In the genomic region with DNA sequence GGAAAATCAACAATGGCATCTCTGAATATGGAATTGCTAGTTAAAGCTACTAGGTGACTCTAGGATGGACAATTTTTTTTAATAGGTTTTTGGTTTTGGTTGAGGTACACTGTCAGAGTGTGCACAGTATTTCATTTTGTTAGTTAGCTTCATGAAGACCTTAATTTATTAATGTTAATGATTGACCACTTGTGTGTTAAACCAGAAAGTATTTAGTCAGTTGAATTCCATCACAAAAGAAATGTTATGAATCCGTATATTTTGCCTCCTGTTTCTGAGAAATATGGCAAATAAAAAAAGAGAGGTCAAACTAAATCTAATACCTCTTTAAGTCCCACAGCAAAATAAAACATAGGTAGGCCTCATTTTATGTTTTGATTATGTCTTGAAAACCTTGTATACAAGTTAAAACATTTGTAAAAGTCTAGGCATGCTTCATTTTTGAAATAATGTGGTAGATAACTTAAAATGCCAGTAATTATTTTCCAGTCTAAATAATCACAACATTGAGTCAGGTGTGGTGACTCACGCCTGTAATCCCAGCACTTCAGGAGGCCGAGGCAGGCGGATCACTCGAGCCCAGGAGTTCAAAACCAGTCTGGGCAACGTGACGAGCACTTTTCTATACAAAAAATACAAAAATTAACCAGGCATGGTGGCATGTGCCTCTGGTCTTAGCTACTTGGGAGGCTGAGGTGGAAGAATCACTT, we compare ENCODE assay signal across 13 cellular contexts. TPM values are rescaled to one million over a fixed set of nuclear protein-coding genes. Genes with fewer than 3 reads are reported as not detected.
DNase-seq lines count a peak whose midpoint lies in the region; ATAC-seq, FAIRE-seq and TF ChIP-seq lines count a peak whose summit lies in the region.
"Had no signal": no experiment of that assay in that cellular context is flagged by ENCODE, and none has a peak within 500 bp of the region (broad histone marks: within the 10 kb centered on the region; RNA-seq: fewer than 3 reads in every experiment).

No MANE protein-coding gene starts in this region.

- TF ChIP-seq RAD21 in liver (IDR thresholded peaks at IDR 0.05) (no peak), HepG2 (CRISPR knock-in tag; IDR thresholded peaks at IDR 0.05) (no peak)

- POLR2A ChIA-PET in HepG2 (lab: Yijun Ruan, JAX) = no interaction called here

- H3K9me3 ChIP-seq in liver (ENCODE audit: control insufficient read depth in 4 of 4, low read length in 3 of 4) (no peaks in the 10 kb centered on the region), HepG2 (ENCODE audit: low read length) (no peaks in the 10 kb centered on the region), colonic mucosa (no peaks in the 10 kb centered on the region), osteoblast (ENCODE audit: low read depth, low read length) (no peaks in the 10 kb centered on the region), aorta (ENCODE audit: control insufficient read depth, low read length) (no peaks in the 10 kb centered on the region)

- TF ChIP-seq EP300 in HepG2 (IDR thresholded peaks at IDR 0.05; ENCODE audit: low read depth in 2 of 2, low read length in 2 of 2) = no peak
- no peak for TF ChIP-seq EP300 in HepG2 (CRISPR knock-in tag; IDR thresholded peaks at IDR 0.05; ENCODE audit: borderline replicate concordance)

- DNase-seq in HepG2 (ENCODE audit: low spot score) = no peak
- DNase-seq in colonic mucosa = no peak
- no peak for DNase-seq in osteoblast (ENCODE audit: insufficient read length, low spot score, missing footprints)
- DNase-seq in aorta = peak in 1 of 2 donors; percentile 76
- DNase-seq in mesothelial cell of epicardium (ENCODE audit: low spot score in 2 of 2, unreplicated experiment in 2 of 2) = no peak
- DNase-seq in GOT3 (lab: John Stamatoyannopoulos, UW) = no peak
- DNase-seq: activated effector memory CD4-positive, alpha-beta T cell treated with anti-CD3 and anti-CD28 coated beads, Interleukin-2, amount 50 U/mL, for 16 hours; glutamatergic neuron; MV-4-11; NCI-H2171 treated with DMSO at 0.1 percent for 48 hours had no signal

- H3K36me3 Mint-ChIP-seq in mesothelial cell of epicardium = no peaks in the 10 kb centered on the region
- H3K36me3 Mint-ChIP-seq: natural killer cell treated with Interleukin-12 subunit alpha and Interleukin-12 subunit beta and Interleukin-15 and Interleukin-18, amount 100 ng/mL, for 72 hours had no signal

- no peak for FAIRE-seq in HepG2 (lab: Jason Lieb, UNC)

- WGBS in liver = 87% methylated on average over 7 of the region's 7 CpGs
- 94% methylated on average over 7 of the region's 7 CpGs for WGBS in HepG2 (ENCODE audit: low lambda C conversion rate)
- 53 to 68% methylated on average over 7 of the region's 7 CpGs for WGBS in aorta, 2 donors

- no peaks in the 10 kb centered on the region for H3K36me3 ChIP-seq in liver (ENCODE audit: control insufficient read depth in 4 of 4, insufficient read depth in 3 of 4, low read depth in 1 of 4, low read length in 3 of 4)
- H3K36me3 ChIP-seq in HepG2 (replicated peaks in 1 of 2; ENCODE audit: control insufficient read depth in 1 of 2, insufficient read depth in 2 of 2, low read length in 2 of 2) = no peaks in the 10 kb centered on the region
- H3K36me3 ChIP-seq in colonic mucosa = no peaks in the 10 kb centered on the region
- H3K36me3 ChIP-seq in osteoblast (ENCODE audit: insufficient read depth, low read length) = no peaks in the 10 kb centered on the region
- no peaks in the 10 kb centered on the region for H3K36me3 ChIP-seq in aorta (ENCODE audit: control insufficient read depth in 1 of 2, insufficient read depth in 2 of 2, low read length in 1 of 2)

- TF ChIP-seq CTCF in liver (IDR thresholded peaks at IDR 0.05; ENCODE audit: low read depth, low read length, missing input control) (no peak), HepG2 (CRISPR knock-in tag; IDR thresholded peaks at IDR 0.05) (no peak), colonic mucosa (IDR thresholded peaks at IDR 0.05) (no peak), osteoblast (IDR thresholded peaks at IDR 0.05; ENCODE audit: extremely low read depth, low read depth, low read length) (no peak), mesothelial cell of epicardium (IDR thresholded peaks at IDR 0.05; ENCODE audit: unreplicated experiment) (no peak)

- H3K79me2 ChIP-seq in HepG2 (ENCODE audit: insufficient read depth, low read length) (no peaks in the 10 kb centered on the region), osteoblast (ENCODE audit: insufficient read depth, low read length) (no peaks in the 10 kb centered on the region)

- H2AFZ ChIP-seq in HepG2 (ENCODE audit: low read length) = no peak overlapping the region
- no peak overlapping the region for H2AFZ ChIP-seq in osteoblast (ENCODE audit: low read length)

- H3K4me1 ChIP-seq in liver (ENCODE audit: control insufficient read depth in 4 of 4, insufficient read depth in 4 of 4, low read length in 3 of 4) (peaks cover 6 to 22% (median 14%) of the 10 kb centered on the region in 4 donors), HepG2 (ENCODE audit: insufficient read depth, low read length) (no peaks in the 10 kb centered on the region), colonic mucosa (no peaks in the 10 kb centered on the region), osteoblast (ENCODE audit: insufficient read depth, low read length) (peaks cover 12% of the 10 kb centered on the region), aorta (ENCODE audit: control insufficient read depth in 1 of 2, insufficient read depth in 2 of 2, low read length in 2 of 2) (peaks cover 1 to 3% of the 10 kb centered on the region in 2 donors)

- H3K9ac ChIP-seq in liver (ENCODE audit: low read depth in 1 of 2, low read length in 2 of 2) (no peak overlapping the region), HepG2 (ENCODE audit: insufficient read depth, low read depth, low read length) (no peak overlapping the region), colonic mucosa (ENCODE audit: low read depth in 2 of 2, low read length in 2 of 2) (no peak overlapping the region)

- intact Hi-C loops in HepG2 (cut with micrococcal nuclease; ENCODE audit: unreplicated experiment) = no loop called here
- intact Hi-C loops in colonic mucosa (cut with DNase I) = no loop called here
- intact Hi-C loops in aorta (cut with DNase I) = loop anchor here in 1 of 2 donors (5.0 kb wide), 1 partner anchor 36 kb away; no protein-coding TSS in a partner anchor

- H3K27me3 ChIP-seq in liver (ENCODE audit: control insufficient read depth in 4 of 4, insufficient read depth in 4 of 4, low read length in 3 of 4) (no peaks in the 10 kb centered on the region), HepG2 (ENCODE audit: control insufficient read depth in 1 of 2, insufficient read depth in 2 of 2, low read length in 2 of 2) (no peaks in the 10 kb centered on the region), colonic mucosa (no peaks in the 10 kb centered on the region), osteoblast (ENCODE audit: insufficient read depth, low read length) (no peaks in the 10 kb centered on the region), aorta (ENCODE audit: control insufficient read depth in 1 of 2, insufficient read depth in 2 of 2, low read length in 1 of 2) (no peaks in the 10 kb centered on the region)

- H3K4me1 Mint-ChIP-seq in mesothelial cell of epicardium = peaks cover 4% of the 10 kb centered on the region

- no peaks in the 10 kb centered on the region for H3K9me3 Mint-ChIP-seq in mesothelial cell of epicardium
- H3K9me3 Mint-ChIP-seq: natural killer cell treated with Interleukin-12 subunit alpha and Interleukin-12 subunit beta and Interleukin-15 and Interleukin-18, amount 100 ng/mL, for 72 hours had no signal

- no peak overlapping the region for H3K27ac Mint-ChIP-seq in mesothelial cell of epicardium
- H3K27ac Mint-ChIP-seq: natural killer cell treated with Interleukin-12 subunit alpha and Interleukin-12 subunit beta and Interleukin-15 and Interleukin-18, amount 100 ng/mL, for 72 hours had no signal

- BruUV-seq in HepG2 (replicated peaks; lab: Mats Ljungman, UMichigan) = no TSS peak

- H3K4me3 Mint-ChIP-seq in mesothelial cell of epicardium = no peak overlapping the region
- H3K4me3 Mint-ChIP-seq: natural killer cell treated with Interleukin-12 subunit alpha and Interleukin-12 subunit beta and Interleukin-15 and Interleukin-18, amount 100 ng/mL, for 72 hours had no signal

- CTCF ChIA-PET in HepG2 (lab: Yijun Ruan, JAX; ENCODE audit: low intra/inter-chr PET ratio, low total read pairs) = no interaction called here

- H3K27ac ChIP-seq in liver (ENCODE audit: low read depth in 1 of 2, low read length in 2 of 2) = peak overlapping the region; percentile 8 to 12
- H3K27ac ChIP-seq in HepG2 (ENCODE audit: extremely low read length, insufficient read depth, low read length) = no peak overlapping the region
- peak overlapping the region; percentile 25 for H3K27ac ChIP-seq in colonic mucosa
- H3K27ac ChIP-seq in osteoblast (ENCODE audit: low read depth, low read length) = peak overlapping the region; percentile 23
- H3K27ac ChIP-seq in aorta (ENCODE audit: low read depth in 1 of 2, low read length in 2 of 2) = peak overlapping the region; percentile 82 to 95

- no peak for TF ChIP-seq POLR2A in HepG2 (IDR thresholded peaks at IDR 0.05; ENCODE audit: insufficient read depth in 1 of 2, low read depth in 2 of 2, low read length in 2 of 2)

- no peaks in the 10 kb centered on the region for H3K27me3 Mint-ChIP-seq in mesothelial cell of epicardium (ENCODE audit: low read depth)

- H3K4me2 ChIP-seq in HepG2 (ENCODE audit: low read depth, low read length) (no peak overlapping the region), osteoblast (ENCODE audit: insufficient read depth, low read length) (no peak overlapping the region)

- H3K4me3 ChIP-seq in liver (ENCODE audit: low read depth in 1 of 3, low read length in 3 of 3) (no peak overlapping the region), HepG2 (replicated peaks in 1 of 3; ENCODE audit: insufficient read depth in 1 of 3, low read depth in 2 of 3, low read length in 3 of 3) (no peak overlapping the region), colonic mucosa (no peak overlapping the region), osteoblast (ENCODE audit: insufficient read depth, low read length) (no peak overlapping the region), aorta (ENCODE audit: low read length in 2 of 2) (no peak overlapping the region)

- H4K20me1 ChIP-seq in HepG2 (ENCODE audit: insufficient read depth, low read length) (no peaks in the 10 kb centered on the region), osteoblast (ENCODE audit: insufficient read depth, low read length) (no peaks in the 10 kb centered on the region)

- in situ Hi-C loops in HepG2 (cut with HindIII; ENCODE audit: extremely low pct_ligation_motif_present, low pct_unique_long_range_greater_than_20kb) = no loop called here

- ATAC-seq in HepG2 (no peak), aorta (ENCODE audit: low FRiP score) (no peak), HG02852 (IDR thresholded peaks at IDR 0.05; ENCODE audit: unreplicated experiment) (no peak)
- ATAC-seq: natural killer cell treated with Interleukin-12 subunit alpha and Interleukin-12 subunit beta and Interleukin-15 and Interleukin-18, amount 100 ng/mL, for 72 hours had no signal

RNA-seq across cellular contexts. Expression of a gene that starts 50.7 kb away (rescaled TPM):
- total RNA-seq in liver (100 to 1,000 TPM in 1 of 2 donors, 10 to 100 TPM in 1; 47.0 to 187 TPM), HepG2 (2016; rRNA removed; fragmentation: Illumina TruSeq; extraction: Trizol) (11.6 and 23.1 TPM in 2 replicates), colonic mucosa (10 to 100 TPM; 19.2 to 52.5 TPM), osteoblast (28.6 and 31.8 TPM in 2 replicates), aorta (100 to 1,000 TPM; 132 to 152 TPM), mesothelial cell of epicardium (8.3 to 10.8 TPM (median 9.1 TPM) in 3 replicates)
- polyA plus RNA-seq in liver (10 to 100 TPM; 24.2 to 50.1 TPM), HepG2 (2011; rRNA removed) (28.6 and 35.6 TPM in 2 replicates), aorta (10 to 100 TPM; 17.8 to 65.0 TPM)
- total RNA-seq in HepG2 (2016; cell fraction: cytosol; rRNA removed; fragmentation: Illumina TruSeq; extraction: Trizol; ENCODE audit: low read depth) = 3.4 and 5.7 TPM in 2 replicates
- total RNA-seq in HepG2 (2016; cell fraction: insoluble cytoplasmic fraction; rRNA removed; fragmentation: Illumina TruSeq; extraction: Trizol) = 12.0 and 21.2 TPM in 2 replicates
- 3.1 and 3.8 TPM in 2 replicates for total RNA-seq in HepG2 (2016; cell fraction: membrane; rRNA removed; fragmentation: Illumina TruSeq; extraction: Trizol)
- 34.4 and 38.7 TPM in 2 replicates for total RNA-seq in HepG2 (2016; cell fraction: nucleus; rRNA removed; fragmentation: Illumina TruSeq; extraction: Trizol)
- polyA plus RNA-seq in HepG2 (2011; cell fraction: cytosol; rRNA removed) = 8.2 and 21.3 TPM in 2 replicates
- 37.8 and 49.4 TPM in 2 replicates for polyA plus RNA-seq in HepG2 (2011; cell fraction: nucleus; rRNA removed)
- 22.3 and 27.3 TPM in 2 replicates for polyA plus RNA-seq in HepG2 (2012)
- polyA plus RNA-seq in HepG2 (2016; cell fraction: cytosol; fragmentation: Illumina TruSeq; extraction: Trizol; ENCODE audit: low read depth) = 0.44 and 0.49 TPM in 2 replicates
- polyA plus RNA-seq in HepG2 (2016; cell fraction: insoluble cytoplasmic fraction; fragmentation: Illumina TruSeq; extraction: Trizol; ENCODE audit: low read depth) = 3.9 and 4.0 TPM in 2 replicates
- 0.74 and 0.87 TPM in 2 replicates for polyA plus RNA-seq in HepG2 (2016; cell fraction: membrane; fragmentation: Illumina TruSeq; extraction: Trizol; ENCODE audit: low read depth)
- 16.4 and 19.4 TPM in 2 replicates for polyA plus RNA-seq in HepG2 (2016; cell fraction: nucleus; fragmentation: Illumina TruSeq; extraction: Trizol; ENCODE audit: insufficient read depth, low read depth)
- polyA minus RNA-seq in HepG2 (2011; rRNA and poly(A)+ RNA removed; ENCODE audit: low replicate concordance) = 58.0 and 60.0 TPM in 2 replicates
- 32.8 and 74.9 TPM in 2 replicates for polyA minus RNA-seq in HepG2 (2011; cell fraction: cytosol; rRNA and poly(A)+ RNA removed)
- polyA minus RNA-seq in HepG2 (2011; cell fraction: nucleus; rRNA and poly(A)+ RNA removed) = 121 and 200 TPM in 2 replicates

RNA-seq across cellular contexts. Expression of a gene that starts 50.7 kb away (rescaled TPM):
- 10 to 100 TPM; 10.1 to 21.9 TPM for total RNA-seq in liver
- polyA plus RNA-seq in liver = 10 to 100 TPM; 11.0 to 24.6 TPM
- 19.0 and 19.5 TPM in 2 replicates for total RNA-seq in HepG2 (2016; rRNA removed; fragmentation: Illumina TruSeq; extraction: Trizol)
- 3.8 and 4.6 TPM in 2 replicates for total RNA-seq in HepG2 (2016; cell fraction: cytosol; rRNA removed; fragmentation: Illumina TruSeq; extraction: Trizol; ENCODE audit: low read depth)
- 18.5 and 21.4 TPM in 2 replicates for total RNA-seq in HepG2 (2016; cell fraction: insoluble cytoplasmic fraction; rRNA removed; fragmentation: Illumina TruSeq; extraction: Trizol)
- 8.8 and 9.7 TPM in 2 replicates for total RNA-seq in HepG2 (2016; cell fraction: membrane; rRNA removed; fragmentation: Illumina TruSeq; extraction: Trizol)
- total RNA-seq in HepG2 (2016; cell fraction: nucleus; rRNA removed; fragmentation: Illumina TruSeq; extraction: Trizol) = 14.0 and 15.7 TPM in 2 replicates
- polyA plus RNA-seq in HepG2 (2011; rRNA removed) = 22.7 and 23.9 TPM in 2 replicates
- 17.8 and 20.4 TPM in 2 replicates for polyA plus RNA-seq in HepG2 (2011; cell fraction: cytosol; rRNA removed)
- polyA plus RNA-seq in HepG2 (2011; cell fraction: nucleus; rRNA removed) = 15.6 and 17.4 TPM in 2 replicates
- polyA plus RNA-seq in HepG2 (2012) = 15.8 and 20.8 TPM in 2 replicates
- 3.3 TPM in 2 replicates for polyA plus RNA-seq in HepG2 (2016; cell fraction: cytosol; fragmentation: Illumina TruSeq; extraction: Trizol; ENCODE audit: low read depth)
- 19.1 and 19.8 TPM in 2 replicates for polyA plus RNA-seq in HepG2 (2016; cell fraction: insoluble cytoplasmic fraction; fragmentation: Illumina TruSeq; extraction: Trizol; ENCODE audit: low read depth)
- 3.8 and 5.3 TPM in 2 replicates for polyA plus RNA-seq in HepG2 (2016; cell fraction: membrane; fragmentation: Illumina TruSeq; extraction: Trizol; ENCODE audit: low read depth)
- 17.1 and 20.3 TPM in 2 replicates for polyA plus RNA-seq in HepG2 (2016; cell fraction: nucleus; fragmentation: Illumina TruSeq; extraction: Trizol; ENCODE audit: insufficient read depth, low read depth)
- polyA minus RNA-seq in HepG2 (2011; rRNA and poly(A)+ RNA removed; ENCODE audit: low replicate concordance) = 30.8 and 31.8 TPM in 2 replicates
- polyA minus RNA-seq in HepG2 (2011; cell fraction: cytosol; rRNA and poly(A)+ RNA removed) = 14.2 and 15.1 TPM in 2 replicates
- polyA minus RNA-seq in HepG2 (2011; cell fraction: nucleus; rRNA and poly(A)+ RNA removed) = 40.3 and 47.0 TPM in 2 replicates
- total RNA-seq in colonic mucosa = 10 to 100 TPM; 15.2 to 24.7 TPM
- total RNA-seq in osteoblast = 21.4 and 21.5 TPM in 2 replicates
- total RNA-seq in aorta = 10 to 100 TPM; 49.6 to 52.4 TPM
- polyA plus RNA-seq in aorta = 10 to 100 TPM; 11.0 to 30.2 TPM
- total RNA-seq in mesothelial cell of epicardium = 12.5 to 14.2 TPM (median 14.0 TPM) in 3 replicates
